ENCODE assay signal across 1 cellular context in genomic region chr17:45129426-45129939, GRCh38.
A peak's percentile ranks its signal among the peaks of the same experiment; 100 is the strongest.
TF ChIP-seq lines count a peak whose summit lies in the region.

No MANE protein-coding gene starts in this region.

TF ChIP-seq in HepG2, 621 proteins besides CTCF, POLR2A, EP300 and RAD21 (continued from another document):
- no peak for TF ChIP-seq SRSF9 (IDR thresholded peaks at IDR 0.05; ENCODE audit: borderline replicate concordance, insufficient read depth, low read depth, low read length, poor library complexity, severe bottlenecking)
- TF ChIP-seq KDM4B (CRISPR knock-in tag; IDR thresholded peaks at IDR 0.05): peak; percentile 66; the same call in 1 of the 2 replicates
- peak; percentile 40 for TF ChIP-seq SP5 (CRISPR knock-in tag; IDR thresholded peaks at IDR 0.05; ENCODE audit: borderline replicate concordance, low read depth)
- TF ChIP-seq CEBPB (IDR thresholded peaks at IDR 0.05; ENCODE audit: borderline replicate concordance, low read depth, low read length): peak; percentile 79; the same call in 1 of the 2 replicates
- peak; percentile 19; the same call in 1 of the 2 replicates for TF ChIP-seq ZNF776 (CRISPR knock-in tag; IDR thresholded peaks at IDR 0.05)
- no peak for TF ChIP-seq RFX1 (IDR thresholded peaks at IDR 0.05)
- peak; percentile 95 for TF ChIP-seq THRA (CRISPR knock-in tag; IDR thresholded peaks at IDR 0.05; ENCODE audit: borderline replicate concordance)
- no peak for TF ChIP-seq HNRNPLL (IDR thresholded peaks at IDR 0.05; ENCODE audit: low read depth, low read length, poor library complexity, severe bottlenecking)
- peak; percentile 66 for TF ChIP-seq ZNF605 (CRISPR knock-in tag; IDR thresholded peaks at IDR 0.05)
- TF ChIP-seq PTBP1 (IDR thresholded peaks at IDR 0.05; ENCODE audit: low read depth, low read length, poor library complexity, severe bottlenecking): no peak
- no peak for TF ChIP-seq ZNF234 (CRISPR knock-in tag; conservative IDR thresholded peaks at IDR 0.05)
- peak; percentile 75 for TF ChIP-seq RARA (CRISPR knock-in tag; IDR thresholded peaks at IDR 0.05)
- TF ChIP-seq SOX6 (IDR thresholded peaks at IDR 0.05): no peak
- no peak; the same call in 1 of the 2 replicates for TF ChIP-seq SOX6 (CRISPR knock-in tag; IDR thresholded peaks at IDR 0.05)
- TF ChIP-seq HIC2 (CRISPR knock-in tag; IDR thresholded peaks at IDR 0.05; ENCODE audit: low read depth): no peak
- no peak for TF ChIP-seq ZNF292 (CRISPR knock-in tag; IDR thresholded peaks at IDR 0.05; ENCODE audit: borderline replicate concordance, low read depth)
- TF ChIP-seq, protein P1, sequence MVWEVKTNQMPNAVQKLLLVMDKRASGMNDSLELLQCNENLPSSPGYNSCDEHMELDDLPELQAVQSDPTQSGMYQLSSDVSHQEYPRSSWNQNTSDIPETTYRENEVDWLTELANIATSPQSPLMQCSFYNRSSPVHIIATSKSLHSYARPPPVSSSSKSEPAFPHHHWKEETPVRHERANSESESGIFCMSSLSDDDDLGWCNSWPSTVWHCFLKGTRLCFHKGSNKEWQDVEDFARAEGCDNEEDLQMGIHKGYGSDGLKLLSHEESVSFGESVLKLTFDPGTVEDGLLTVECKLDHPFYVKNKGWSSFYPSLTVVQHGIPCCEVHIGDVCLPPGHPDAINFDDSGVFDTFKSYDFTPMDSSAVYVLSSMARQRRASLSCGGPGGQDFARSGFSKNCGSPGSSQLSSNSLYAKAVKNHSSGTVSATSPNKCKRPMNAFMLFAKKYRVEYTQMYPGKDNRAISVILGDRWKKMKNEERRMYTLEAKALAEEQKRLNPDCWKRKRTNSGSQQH (CRISPR knock-in tag; IDR thresholded peaks at IDR 0.05; ENCODE audit: low read depth): 0 out of 2 replicates have a peak, but pooled peaks have one; percentile 38
- TF ChIP-seq, protein P2, sequence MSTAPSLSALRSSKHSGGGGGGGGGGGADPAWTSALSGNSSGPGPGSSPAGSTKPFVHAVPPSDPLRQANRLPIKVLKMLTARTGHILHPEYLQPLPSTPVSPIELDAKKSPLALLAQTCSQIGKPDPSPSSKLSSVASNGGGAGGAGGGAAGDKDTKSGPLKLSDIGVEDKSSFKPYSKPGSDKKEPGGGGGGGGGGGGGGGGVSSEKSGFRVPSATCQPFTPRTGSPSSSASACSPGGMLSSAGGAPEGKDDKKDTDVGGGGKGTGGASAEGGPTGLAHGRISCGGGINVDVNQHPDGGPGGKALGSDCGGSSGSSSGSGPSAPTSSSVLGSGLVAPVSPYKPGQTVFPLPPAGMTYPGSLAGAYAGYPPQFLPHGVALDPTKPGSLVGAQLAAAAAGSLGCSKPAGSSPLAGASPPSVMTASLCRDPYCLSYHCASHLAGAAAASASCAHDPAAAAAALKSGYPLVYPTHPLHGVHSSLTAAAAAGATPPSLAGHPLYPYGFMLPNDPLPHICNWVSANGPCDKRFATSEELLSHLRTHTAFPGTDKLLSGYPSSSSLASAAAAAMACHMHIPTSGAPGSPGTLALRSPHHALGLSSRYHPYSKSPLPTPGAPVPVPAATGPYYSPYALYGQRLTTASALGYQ (CRISPR knock-in tag; IDR thresholded peaks at IDR 0.05): no peak
- 0 out of 2 replicates have a peak, but pooled peaks have one; percentile 19 for TF ChIP-seq ZNF710 (CRISPR knock-in tag; IDR thresholded peaks at IDR 0.05; ENCODE audit: borderline replicate concordance)
- no peak for TF ChIP-seq ZNF878 (CRISPR knock-in tag; IDR thresholded peaks at IDR 0.05)
TF ChIP-seq in HepG2: peak in this region for 119.
